Comparison of ENCODE assay signal across 11 cellular contexts in the genomic region with DNA sequence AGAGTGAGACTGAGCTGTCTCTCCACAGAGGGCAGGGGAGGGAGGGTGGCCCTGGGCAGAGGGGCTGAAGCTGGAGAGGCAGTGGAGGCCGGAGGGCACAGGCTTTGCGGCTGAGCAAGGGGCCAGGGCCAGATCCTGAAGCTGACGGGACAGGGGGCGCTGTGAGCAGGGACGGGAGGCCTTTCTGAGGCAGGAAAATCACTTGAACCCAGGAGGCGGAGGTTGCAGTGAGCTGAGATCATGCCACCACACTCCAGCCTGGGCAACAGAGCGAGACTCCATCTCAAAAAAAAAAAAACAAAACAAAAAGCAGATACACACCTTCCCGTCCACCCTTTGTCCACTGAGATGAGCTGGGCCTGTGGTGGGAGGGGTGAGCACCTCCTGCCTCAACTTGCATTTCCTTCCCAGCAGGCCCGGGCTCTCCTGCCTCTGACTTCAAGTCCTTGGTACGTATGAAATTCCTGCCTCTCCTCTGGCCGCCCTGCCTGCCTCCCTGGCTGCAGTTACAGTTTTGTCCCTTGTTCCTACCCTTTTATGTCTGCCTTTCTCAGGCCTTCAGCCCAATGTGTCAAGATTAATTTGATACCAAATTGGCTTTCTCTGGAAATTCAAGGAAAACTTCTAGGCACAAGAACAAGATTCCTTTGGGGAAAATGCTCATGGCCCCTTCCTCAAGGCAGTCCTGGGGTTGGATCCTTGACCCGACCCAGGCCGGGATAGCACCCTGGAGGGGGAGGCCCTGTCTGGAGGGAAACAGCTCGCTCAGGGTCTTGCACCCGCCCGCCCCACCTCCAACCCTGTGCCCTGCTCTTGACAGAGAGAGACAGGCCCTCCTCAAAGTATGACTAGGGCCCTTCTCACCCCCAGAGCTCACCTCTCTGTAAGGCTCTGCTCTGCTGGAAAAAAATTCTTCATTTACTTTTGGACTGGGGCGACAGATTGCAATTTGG. TPM values are rescaled to one million over a fixed set of nuclear protein-coding genes. Genes with fewer than 3 reads are reported as not detected.
A peak's percentile ranks its signal among the peaks of the same experiment; 100 is the strongest.
DNase-seq lines count a peak whose midpoint lies in the region; ATAC-seq and TF ChIP-seq lines count a peak whose summit lies in the region.
"Had no signal": no experiment of that assay in that cellular context is flagged by ENCODE, and none has a peak within 500 bp of the region (broad histone marks: within the 10 kb centered on the region; RNA-seq: fewer than 3 reads in every experiment).

No MANE protein-coding gene starts in this region.

- ATAC-seq in RWPE2 (ENCODE audit: low read depth) = peak; percentile 95
- no peak for ATAC-seq in GM19395 (IDR thresholded peaks at IDR 0.05; ENCODE audit: unreplicated experiment)
- no peak for ATAC-seq in HG02981 (IDR thresholded peaks at IDR 0.05; ENCODE audit: unreplicated experiment)

- H3K79me1 ChIP-seq in trophoblast cell (ENCODE audit: low read length) = peaks cover 13% of the 10 kb centered on the region

- 0 out of 2 replicates have a peak, but pooled peaks cover 2% of the 10 kb centered on the region for H3F3A ChIP-seq in DOHH2 (ENCODE audit: control insufficient read depth, insufficient read depth)

- H2AFZ ChIP-seq in trophoblast cell (ENCODE audit: insufficient read depth, low read length, poor library complexity) = peak overlapping the region; percentile 90

- H3K4me2 ChIP-seq in DOHH2 (ENCODE audit: low read length) (no peak overlapping the region), trophoblast cell (ENCODE audit: low read length) (no peak overlapping the region)

- H3K27ac ChIP-seq in DOHH2 (ENCODE audit: low read depth, low read length) (no peak overlapping the region), RWPE2 (ENCODE audit: poor library complexity, severe bottlenecking) (peak overlapping the region; percentile 78), trophoblast cell (ENCODE audit: low read depth, low read length) (peak overlapping the region; percentile 72)

- H4K8ac ChIP-seq in trophoblast cell (ENCODE audit: low read depth, low read length) = peak overlapping the region; percentile 83

- H4K20me1 ChIP-seq in DOHH2 (ENCODE audit: control insufficient read depth, insufficient read depth, low read depth, low read length) = no peaks in the 10 kb centered on the region

- peak overlapping the region; percentile 86 for H2BK12ac ChIP-seq in trophoblast cell (ENCODE audit: low read length)

- no peaks in the 10 kb centered on the region for H3K79me2 ChIP-seq in DOHH2 (ENCODE audit: control insufficient read depth, low read length)
- H3K79me2 ChIP-seq in trophoblast cell (ENCODE audit: control insufficient read depth, insufficient read depth, low read length, poor library complexity) = peaks cover 3% of the 10 kb centered on the region

- no CpG with 5 or more reads among the region's 17 CpGs for WGBS in trophoblast cell (ENCODE audit: extremely low coverage, insufficient coverage, insufficient read length)

- H3K9me3 ChIP-seq in DOHH2 (ENCODE audit: control insufficient read depth, insufficient read depth, low read length) (no peaks in the 10 kb centered on the region), RWPE2 (ENCODE audit: severe bottlenecking) (no peaks in the 10 kb centered on the region), trophoblast cell (ENCODE audit: insufficient read depth, low read depth, low read length) (no peaks in the 10 kb centered on the region)
- H3K9me3 ChIP-seq: heart right ventricle had no signal

- H3K4me3 ChIP-seq in DOHH2 (ENCODE audit: low read length) (no peak overlapping the region), RWPE2 (ENCODE audit: severe bottlenecking) (no peak overlapping the region), trophoblast cell (ENCODE audit: low read depth, low read length) (no peak overlapping the region)
- H3K4me3 ChIP-seq: heart right ventricle had no signal

- peak overlapping the region; percentile 87 for H3K14ac ChIP-seq in trophoblast cell (ENCODE audit: low read length)

- no peak overlapping the region for H3K23ac ChIP-seq in trophoblast cell (ENCODE audit: low read length)

- peak overlapping the region; percentile 99 for H4K91ac ChIP-seq in trophoblast cell (ENCODE audit: low read depth, low read length)

- no peak overlapping the region for H3K9ac ChIP-seq in trophoblast cell (ENCODE audit: low read length)

- peak overlapping the region; percentile 70 for H4K12ac ChIP-seq in trophoblast cell (ENCODE audit: low read depth, low read length)

- H3K36me3 ChIP-seq in DOHH2 (ENCODE audit: control insufficient read depth, low read length) (no peaks in the 10 kb centered on the region), RWPE2 (ENCODE audit: low read depth) (no peaks in the 10 kb centered on the region), trophoblast cell (ENCODE audit: control insufficient read depth in 1 of 2, insufficient read depth in 2 of 2, low read length in 2 of 2) (no peaks in the 10 kb centered on the region)
- H3K36me3 ChIP-seq: heart right ventricle had no signal

- peak overlapping the region; percentile 86 for H3K18ac ChIP-seq in trophoblast cell (ENCODE audit: low read length)

- H3K4ac ChIP-seq in trophoblast cell (ENCODE audit: low read depth, low read length) = peak overlapping the region; percentile 81

- H3K27me3 ChIP-seq in DOHH2 (ENCODE audit: control insufficient read depth, low read length) (no peaks in the 10 kb centered on the region), RWPE2 (ENCODE audit: insufficient read depth, poor library complexity, severe bottlenecking) (no peaks in the 10 kb centered on the region), trophoblast cell (ENCODE audit: insufficient read depth, low read length) (no peaks in the 10 kb centered on the region)
- H3K27me3 ChIP-seq: heart right ventricle had no signal

- no peaks in the 10 kb centered on the region for H3K4me1 ChIP-seq in DOHH2 (ENCODE audit: control insufficient read depth, low read length)
- peaks cover 20% of the 10 kb centered on the region for H3K4me1 ChIP-seq in RWPE2 (ENCODE audit: insufficient read depth, poor library complexity, severe bottlenecking)
- peaks cover 22 to 29% of the 10 kb centered on the region in 2 experiments for H3K4me1 ChIP-seq in trophoblast cell (ENCODE audit: control insufficient read depth in 1 of 2, insufficient read depth in 2 of 2, low read length in 2 of 2)

- peak overlapping the region; percentile 95 for H2BK5ac ChIP-seq in trophoblast cell (ENCODE audit: low read depth, low read length, poor library complexity)

- DNase-seq in RWPE2 (ENCODE audit: low spot score) = peak; percentile 87
- peak; percentile 55 for DNase-seq in fibroblast of the conjunctiva (ENCODE audit: low read depth)
- peak; percentile 80 for DNase-seq in trophoblast cell
- DNase-seq in activated effector memory CD4-positive, alpha-beta T cell treated with anti-CD3 and anti-CD28 coated beads, Interleukin-2, amount 50 U/mL, for 16 hours = no peak
- no peak for DNase-seq in GOT3 (lab: John Stamatoyannopoulos, UW)
- DNase-seq: activated gamma-delta T cell treated with Interleukin-2 at 50 U/mL for 16 hours; heart right ventricle; stimulated activated CD4-positive, alpha-beta T cell treated with anti-CD3 and anti-CD28 coated beads, Interleukin-15, amount 100 ng/mL, for 24 hours had no signal

- H2BK120ac ChIP-seq in trophoblast cell (ENCODE audit: insufficient read depth, low read length, poor library complexity) = peak overlapping the region; percentile 99

- peak overlapping the region; percentile 98 for H2AK5ac ChIP-seq in trophoblast cell (ENCODE audit: low read length)

- no peaks in the 10 kb centered on the region for H3K9me2 ChIP-seq in DOHH2 (replicated peaks; ENCODE audit: control insufficient read depth, low read length)

- TF ChIP-seq CTCF in DOHH2 (IDR thresholded peaks at IDR 0.05; ENCODE audit: low read depth, low read length, poor library complexity, severe bottlenecking) = peak; percentile 28
- TF ChIP-seq CTCF in RWPE2 (IDR thresholded peaks at IDR 0.05; ENCODE audit: poor library complexity, severe bottlenecking) = peak; percentile 13

RNA-seq across cellular contexts. Expression of gene ADAMTSL4, which starts 11.2 kb away (rescaled TPM):
- polyA plus RNA-seq in trophoblast cell (2013) = 33.2 and 33.6 TPM in 2 replicates

RNA-seq across cellular contexts. Expression of gene FALEC, which starts 22.5 kb away (rescaled TPM):
- polyA plus RNA-seq in trophoblast cell (2013) = 0.14 TPM in 1 of 2 replicates, not detected in the other
- polyA plus RNA-seq: heart right ventricle had no signal

RNA-seq across cellular contexts. Expression of gene ECM1, which starts 30.1 kb away (rescaled TPM):
- 10.8 and 11.8 TPM in 2 replicates for polyA plus RNA-seq in trophoblast cell (2013)

RNA-seq across cellular contexts. Expression of gene MCL1, which starts 41.4 kb away (rescaled TPM):
- 119 and 120 TPM in 2 replicates for polyA plus RNA-seq in trophoblast cell (2013)

RNA-seq across cellular contexts. Expression of gene TARS2, which starts 50.8 kb away (rescaled TPM):
- 10.1 and 11.0 TPM in 2 replicates for polyA plus RNA-seq in trophoblast cell (2013)

Comparison
In these comparisons a context has a peak if more than half of its experiments do, and no peak if none do; other contexts are left out.
1. DNase-seq: peak in RWPE2 (single experiment), fibroblast of the conjunctiva (single experiment) and trophoblast cell (2 of 2); none in activated effector memory CD4-positive, alpha-beta T cell treated with anti-CD3 and anti-CD28 coated beads, Interleukin-2, amount 50 U/mL, for 16 hours (single experiment) and GOT3 (single experiment).